ENCODE assay signal across 19 cellular contexts in genomic region chrX:36856849-36857248, GRCh38.
A peak's percentile ranks its signal among the peaks of the same experiment; 100 is the strongest.
DNase-seq lines count a peak whose midpoint lies in the region; ATAC-seq, FAIRE-seq and TF ChIP-seq lines count a peak whose summit lies in the region.
"Had no signal": no experiment of that assay in that cellular context is flagged by ENCODE, and none has a peak within 500 bp of the region (broad histone marks: within the 10 kb centered on the region; RNA-seq: fewer than 3 reads in every experiment).

No MANE protein-coding gene starts in this region.

- H3K4me2 ChIP-seq in OCI-LY3 (ENCODE audit: low read length), result no peak overlapping the region
- H3K4me2 ChIP-seq in osteoblast (ENCODE audit: insufficient read depth, low read length), result no peak overlapping the region

- no peaks in the 10 kb centered on the region for H3K27me3 Mint-ChIP-seq in endodermal cell (ENCODE audit: insufficient read depth)
- H3K27me3 Mint-ChIP-seq: dendritic cell treated with granulocyte-macrophage colony-stimulating factor and Interleukin-4, amounts not matched to agents 40 ng/mL and 50 ng/mL, for 4 days; memory B cell had no signal

- no peak overlapping the region for H3K9ac ChIP-seq in OCI-LY3 (ENCODE audit: low read length)
- no peak overlapping the region for H3K9ac ChIP-seq in endodermal cell (ENCODE audit: extremely low read depth, low read length, poor library complexity, severe bottlenecking)
- no peak overlapping the region for H3K9ac ChIP-seq in colonic mucosa (ENCODE audit: low read depth in 2 of 2, low read length in 2 of 2)

- H3K27ac ChIP-seq in OCI-LY3 (ENCODE audit: low read length) (no peak overlapping the region), endodermal cell (ENCODE audit: low read depth, low read length) (no peak overlapping the region), osteoblast (ENCODE audit: low read depth, low read length) (no peak overlapping the region), colonic mucosa (no peak overlapping the region), pancreas (no peak overlapping the region)
- H3K27ac ChIP-seq: adrenal gland, skin epidermis had no signal

- H3K27ac Mint-ChIP-seq in endodermal cell, result no peak overlapping the region
- H3K27ac Mint-ChIP-seq: dendritic cell treated with granulocyte-macrophage colony-stimulating factor and Interleukin-4, amounts not matched to agents 40 ng/mL and 50 ng/mL, for 4 days; memory B cell had no signal

- H3K79me2 ChIP-seq in OCI-LY3 (ENCODE audit: low read length) (no peaks in the 10 kb centered on the region), osteoblast (ENCODE audit: insufficient read depth, low read length) (no peaks in the 10 kb centered on the region)

- H3K36me3 Mint-ChIP-seq in endodermal cell (ENCODE audit: low read depth), result no peaks in the 10 kb centered on the region
- H3K36me3 Mint-ChIP-seq: memory B cell had no signal

- H3K4me3 ChIP-seq in OCI-LY3 (ENCODE audit: low read length) (no peak overlapping the region), endodermal cell (ENCODE audit: low read length) (no peak overlapping the region), osteoblast (ENCODE audit: insufficient read depth, low read length) (no peak overlapping the region), colonic mucosa (no peak overlapping the region), pancreas (no peak overlapping the region)
- H3K4me3 ChIP-seq: adrenal gland, skin epidermis had no signal

- no peak for FAIRE-seq in pancreas (lab: Jason Lieb, UNC)
- FAIRE-seq: GM18507, urothelium cell line had no signal

- H3K4me3 Mint-ChIP-seq in endodermal cell, result no peak overlapping the region
- H3K4me3 Mint-ChIP-seq: dendritic cell treated with granulocyte-macrophage colony-stimulating factor and Interleukin-4, amounts not matched to agents 40 ng/mL and 50 ng/mL, for 4 days; memory B cell had no signal

- TF ChIP-seq CTCF in OCI-LY3 (IDR thresholded peaks at IDR 0.05; ENCODE audit: low read depth, low read length) (peak; percentile 50), endodermal cell (conservative IDR thresholded peaks at IDR 0.05) (peak; percentile 31), osteoblast (IDR thresholded peaks at IDR 0.05; ENCODE audit: extremely low read depth, low read depth, low read length) (peak; percentile 5), colonic mucosa (IDR thresholded peaks at IDR 0.05) (no peak), pancreas (IDR thresholded peaks at IDR 0.05) (no peak)

- H3K27me3 ChIP-seq in OCI-LY3 (ENCODE audit: low read depth, low read length) (no peaks in the 10 kb centered on the region), endodermal cell (ENCODE audit: control insufficient read depth, insufficient read depth, low read length, poor library complexity, severe bottlenecking) (no peaks in the 10 kb centered on the region), osteoblast (ENCODE audit: insufficient read depth, low read length) (no peaks in the 10 kb centered on the region), colonic mucosa (no peaks in the 10 kb centered on the region), pancreas (peaks cover 0 to 18% (median 1%) of the 10 kb centered on the region in 4 donors)

- H3K36me3 ChIP-seq in OCI-LY3 (replicated peaks; ENCODE audit: low read depth, low read length), result no peaks in the 10 kb centered on the region
- no peaks in the 10 kb centered on the region for H3K36me3 ChIP-seq in endodermal cell (ENCODE audit: control insufficient read depth, insufficient read depth, low read length)
- H3K36me3 ChIP-seq in osteoblast (ENCODE audit: insufficient read depth, low read length), result no peaks in the 10 kb centered on the region
- H3K36me3 ChIP-seq in colonic mucosa, result no peaks in the 10 kb centered on the region
- H3K36me3 ChIP-seq in pancreas, result no peaks in the 10 kb centered on the region
- H3K36me3 ChIP-seq: adrenal gland had no signal

- 100% methylated on average over 2 of the region's 3 CpGs; no CpG with 5 or more reads in 1 of the 2 experiments for WGBS in endodermal cell (ENCODE audit: insufficient coverage in 1 of 2, insufficient read length in 1 of 2), 2 experiments
- WGBS in pancreas, 2 donors, result 67 to 85% methylated on average over 3 of the region's 3 CpGs

- no peak for ATAC-seq in pancreas

- peaks cover 6% of the 10 kb centered on the region for H3K4me1 Mint-ChIP-seq in endodermal cell
- H3K4me1 Mint-ChIP-seq: memory B cell had no signal

- DNase-seq in NCI-H526 (lab: John Stamatoyannopoulos, UW) (peak; percentile 1 to 26), NCI-H526 treated with DMSO at 0.1 percent for 48 hours (lab: John Stamatoyannopoulos, UW) (no peak), endodermal cell (no peak), osteoblast (ENCODE audit: insufficient read length, low spot score, missing footprints) (no peak), nucleus accumbens (lab: John Stamatoyannopoulos, UW) (no peak), colonic mucosa (no peak), pancreas (no peak)
- DNase-seq: activated CD4-positive, alpha-beta T cell treated with anti-CD3 and anti-CD28 coated beads, Interleukin-2, amount 50 U/mL, for 4 hours; activated T-cell treated with anti-CD3 and anti-CD28 coated beads, Interleukin-2, amount 50 U/mL, for 48 hours; adrenal gland; NCI-H1105 treated with DMSO at 0.1 percent for 48 hours; Right ventricle myocardium superior; stimulated activated naive CD4-positive, alpha-beta T cell had no signal

- no peaks in the 10 kb centered on the region for H3K4me1 ChIP-seq in OCI-LY3 (ENCODE audit: low read length)
- no peaks in the 10 kb centered on the region for H3K4me1 ChIP-seq in endodermal cell (ENCODE audit: control insufficient read depth, insufficient read depth, low read length)
- H3K4me1 ChIP-seq in osteoblast (ENCODE audit: insufficient read depth, low read length), result no peaks in the 10 kb centered on the region
- H3K4me1 ChIP-seq in colonic mucosa, result no peaks in the 10 kb centered on the region
- no peaks in the 10 kb centered on the region for H3K4me1 ChIP-seq in pancreas
- H3K4me1 ChIP-seq: adrenal gland had no signal

- no peaks in the 10 kb centered on the region for H4K20me1 ChIP-seq in OCI-LY3 (ENCODE audit: insufficient read depth, low read length)
- H4K20me1 ChIP-seq in osteoblast (ENCODE audit: insufficient read depth, low read length), result no peaks in the 10 kb centered on the region

- no peaks in the 10 kb centered on the region for H3K9me3 ChIP-seq in OCI-LY3 (ENCODE audit: insufficient read depth, low read length)
- no peaks in the 10 kb centered on the region for H3K9me3 ChIP-seq in endodermal cell (ENCODE audit: control insufficient read depth, low read length)
- H3K9me3 ChIP-seq in osteoblast (ENCODE audit: low read depth, low read length), result no peaks in the 10 kb centered on the region
- no peaks in the 10 kb centered on the region for H3K9me3 ChIP-seq in colonic mucosa
- H3K9me3 ChIP-seq in pancreas, result no peaks in the 10 kb centered on the region
- H3K9me3 ChIP-seq: adrenal gland had no signal

- intact Hi-C loops in colonic mucosa (cut with DNase I) (no loop called here), pancreas (cut with DNase I) (no loop called here)

- H2AFZ ChIP-seq in OCI-LY3 (ENCODE audit: low read depth, low read length) (no peak overlapping the region), osteoblast (ENCODE audit: low read length) (no peak overlapping the region)

- H3K9me3 Mint-ChIP-seq in endodermal cell, result peaks cover 32% of the 10 kb centered on the region
- H3K9me3 Mint-ChIP-seq: dendritic cell treated with granulocyte-macrophage colony-stimulating factor and Interleukin-4, amounts not matched to agents 40 ng/mL and 50 ng/mL, for 4 days; memory B cell had no signal

Comparison
In these comparisons a context has a peak if more than half of its experiments do, and no peak if none do; other contexts are left out.
1. DNase-seq: peak in NCI-H526 (2 of 2); none in NCI-H526 treated with DMSO at 0.1 percent for 48 hours (single experiment), endodermal cell (single experiment), osteoblast (single experiment), nucleus accumbens (0 of 56), colonic mucosa (single experiment) and pancreas (0 of 6).
2. CTCF ChIP-seq: peak in OCI-LY3 (single experiment), endodermal cell (single experiment) and osteoblast (single experiment); none in colonic mucosa (single experiment) and pancreas (0 of 4).